Comparison of ENCODE assay signal across 27 cellular contexts in the genomic region with DNA sequence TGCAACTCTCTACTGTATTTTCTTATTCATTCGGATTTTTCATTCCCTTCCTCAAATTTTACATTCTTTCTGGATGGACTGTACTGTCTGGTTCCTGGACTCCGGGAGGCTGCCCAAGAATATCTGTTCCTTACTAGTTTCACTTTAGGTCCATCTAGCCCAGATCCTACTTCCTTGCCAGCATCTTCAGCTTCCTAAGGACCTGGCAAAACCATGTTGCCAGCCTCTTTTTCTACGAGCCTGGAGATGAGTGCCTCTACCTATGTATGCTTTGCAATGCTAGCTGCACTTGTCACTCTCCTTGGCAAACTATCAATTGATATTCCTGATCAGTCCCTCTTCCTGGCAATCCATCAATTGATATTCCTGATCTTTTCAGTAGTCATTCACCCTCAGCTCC. TPM values are rescaled to one million over a fixed set of nuclear protein-coding genes. Genes with fewer than 3 reads are reported as not detected.
DNase-seq lines count a peak whose midpoint lies in the region; ATAC-seq, FAIRE-seq and TF ChIP-seq lines count a peak whose summit lies in the region.
"Had no signal": no experiment of that assay in that cellular context is flagged by ENCODE, and none has a peak within 500 bp of the region (broad histone marks: within the 10 kb centered on the region; RNA-seq: fewer than 3 reads in every experiment).

No MANE protein-coding gene starts in this region.

- H3K4me1 Mint-ChIP-seq in astrocyte (ENCODE audit: low read depth, unreplicated experiment) (peaks cover 41% of the 10 kb centered on the region), endothelial cell (ENCODE audit: unreplicated experiment) (peaks cover 20% of the 10 kb centered on the region)

- H2BK15ac ChIP-seq in mesenchymal stem cell (ENCODE audit: low read depth, poor library complexity, severe bottlenecking), result no peak overlapping the region

- H3K79me2 ChIP-seq in astrocyte (ENCODE audit: insufficient read depth, low read length), result no peaks in the 10 kb centered on the region

- no peak overlapping the region for H4K8ac ChIP-seq in mesenchymal stem cell (ENCODE audit: low read length)

- no peaks in the 10 kb centered on the region for H3K27me3 Mint-ChIP-seq in astrocyte (ENCODE audit: low read depth, unreplicated experiment)
- no peaks in the 10 kb centered on the region for H3K27me3 Mint-ChIP-seq in endothelial cell (ENCODE audit: unreplicated experiment)

- H2AK5ac ChIP-seq in mesenchymal stem cell (ENCODE audit: low read length, severe bottlenecking), result no peak overlapping the region

- no peaks in the 10 kb centered on the region for H4K20me1 ChIP-seq in astrocyte (ENCODE audit: insufficient read depth, low read length)
- H4K20me1 ChIP-seq: BLaER1 treated with 17β-estradiol and CSF1 and Interleukin-3, amounts not matched to agents 10 nM and 100 nM had no signal

- H3K4ac ChIP-seq in mesenchymal stem cell (ENCODE audit: low read depth in 1 of 2, low read length in 2 of 2), result no peak overlapping the region

- no peak overlapping the region for H2BK5ac ChIP-seq in mesenchymal stem cell (ENCODE audit: low read depth, low read length, poor library complexity, severe bottlenecking)

- no peak overlapping the region for H3K9ac ChIP-seq in astrocyte (ENCODE audit: low read length)
- no peak overlapping the region for H3K9ac ChIP-seq in mesenchymal stem cell (ENCODE audit: low read length)
- H3K9ac ChIP-seq: BLaER1 treated with 17β-estradiol and CSF1 and Interleukin-3, amounts not matched to agents 10 nM and 100 nM had no signal

- WGBS in mesenchymal stem cell, result 74% methylated on average over 3 of the region's 3 CpGs

- no peak overlapping the region for H3K18ac ChIP-seq in mesenchymal stem cell (ENCODE audit: low read depth in 1 of 2, low read length in 2 of 2)

- H3K9me3 ChIP-seq in astrocyte (ENCODE audit: insufficient read depth, low read depth, low read length) (no peaks in the 10 kb centered on the region), mesenchymal stem cell (ENCODE audit: control insufficient read depth, low read length) (no peaks in the 10 kb centered on the region), left ventricle myocardium inferior (replicated peaks) (no peaks in the 10 kb centered on the region)
- H3K9me3 ChIP-seq: A549; BE2C; BLaER1 treated with 17β-estradiol and CSF1 and Interleukin-3, amounts not matched to agents 10 nM and 100 nM; HAP-1 had no signal

- peaks cover 12% of the 10 kb centered on the region for H3K4me1 ChIP-seq in astrocyte (ENCODE audit: insufficient read depth, low read length)
- peaks cover 3% of the 10 kb centered on the region for H3K4me1 ChIP-seq in mesenchymal stem cell (ENCODE audit: control insufficient read depth, insufficient read depth, low read depth, low read length)
- peaks cover 17% of the 10 kb centered on the region for H3K4me1 ChIP-seq in left ventricle myocardium inferior
- H3K4me1 ChIP-seq: HAP-1 had no signal

- no peak overlapping the region for H3K23ac ChIP-seq in mesenchymal stem cell (ENCODE audit: low read length in 2 of 2)

- H3K27me3 ChIP-seq in astrocyte (ENCODE audit: insufficient read depth, low read length), result no peaks in the 10 kb centered on the region
- no peaks in the 10 kb centered on the region for H3K27me3 ChIP-seq in mesenchymal stem cell (ENCODE audit: control insufficient read depth in 1 of 2, insufficient read depth in 1 of 2, low read length in 2 of 2)
- no peaks in the 10 kb centered on the region for H3K27me3 ChIP-seq in left ventricle myocardium inferior (ENCODE audit: low read depth)
- H3K27me3 ChIP-seq: BE2C; BLaER1 treated with 17β-estradiol and CSF1 and Interleukin-3, amounts not matched to agents 10 nM and 100 nM had no signal

- DNase-seq in astrocyte (ENCODE audit: low read depth), result no peak
- DNase-seq in endothelial cell (ENCODE audit: low spot score), result no peak
- no peak for DNase-seq in mesenchymal stem cell
- DNase-seq in left ventricle myocardium inferior, result no peak
- DNase-seq in cerebellar nuclear complex (lab: John Stamatoyannopoulos, UW), result no peak
- DNase-seq: 8988T; ACHN; AML-193; BE2C; CD4-positive, alpha-beta T cell; CD8-positive, alpha-beta memory T cell; DMS 273 treated with DMSO at 0.1 percent for 48 hours; DMS79; GF-D8; HFFc6 had no signal

- H3K9me3 Mint-ChIP-seq in astrocyte (ENCODE audit: unreplicated experiment) (peaks cover 4% of the 10 kb centered on the region), endothelial cell (ENCODE audit: unreplicated experiment) (no peaks in the 10 kb centered on the region)
- H3K9me3 Mint-ChIP-seq: CD14-positive monocyte; CD4-positive, alpha-beta T cell; CD8-positive, alpha-beta memory T cell; GM23338; HFFc6 had no signal

- H3K4me2 ChIP-seq in astrocyte (ENCODE audit: low read length) (no peak overlapping the region), mesenchymal stem cell (ENCODE audit: low read length, poor library complexity, severe bottlenecking) (no peak overlapping the region)
- H3K4me2 ChIP-seq: A549; BLaER1 treated with 17β-estradiol and CSF1 and Interleukin-3, amounts not matched to agents 10 nM and 100 nM; GM23338 had no signal

- peak overlapping the region; percentile 21 for H2BK120ac ChIP-seq in mesenchymal stem cell (ENCODE audit: low read depth, low read length)

- no peak overlapping the region for H3K4me3 ChIP-seq in astrocyte (ENCODE audit: insufficient read depth, low read depth, low read length)
- H3K4me3 ChIP-seq in mesenchymal stem cell (ENCODE audit: insufficient read depth in 1 of 2, low read depth in 1 of 2, low read length in 2 of 2), result no peak overlapping the region
- H3K4me3 ChIP-seq in left ventricle myocardium inferior, result no peak overlapping the region
- H3K4me3 ChIP-seq: A549; BLaER1 treated with 17β-estradiol and CSF1 and Interleukin-3, amounts not matched to agents 10 nM and 100 nM; GM23338; HAP-1 had no signal

- H3K27ac ChIP-seq in astrocyte (ENCODE audit: low read depth, low read length) (no peak overlapping the region), mesenchymal stem cell (ENCODE audit: low read length, poor library complexity, severe bottlenecking) (no peak overlapping the region), left ventricle myocardium inferior (replicated peaks) (no peak overlapping the region)
- H3K27ac ChIP-seq: A549; BLaER1 treated with 17β-estradiol and CSF1 and Interleukin-3, amounts not matched to agents 10 nM and 100 nM had no signal

- H2AFZ ChIP-seq in astrocyte (ENCODE audit: low read depth, low read length), result no peak overlapping the region
- H2AFZ ChIP-seq in mesenchymal stem cell (ENCODE audit: low read depth, low read length), result no peak overlapping the region
- H2AFZ ChIP-seq: GM23338 had no signal

- H3K36me3 Mint-ChIP-seq in astrocyte (ENCODE audit: low read depth, unreplicated experiment), result no peaks in the 10 kb centered on the region
- H3K36me3 Mint-ChIP-seq in endothelial cell (ENCODE audit: low read depth, unreplicated experiment), result no peaks in the 10 kb centered on the region
- H3K36me3 Mint-ChIP-seq: CD14-positive monocyte; CD8-positive, alpha-beta memory T cell had no signal

- no peak overlapping the region for H3K14ac ChIP-seq in mesenchymal stem cell (ENCODE audit: low read length in 2 of 2)

- H3K79me1 ChIP-seq in mesenchymal stem cell (replicated peaks; ENCODE audit: low read length, poor library complexity, severe bottlenecking), result no peaks in the 10 kb centered on the region

- no peak overlapping the region for H3K4me3 Mint-ChIP-seq in astrocyte (ENCODE audit: unreplicated experiment)
- H3K4me3 Mint-ChIP-seq in endothelial cell (ENCODE audit: unreplicated experiment), result no peak overlapping the region
- H3K4me3 Mint-ChIP-seq: CD14-positive monocyte; CD4-positive, alpha-beta T cell; CD8-positive, alpha-beta memory T cell; GM23338; HFFc6 had no signal

- TF ChIP-seq CTCF in astrocyte (IDR thresholded peaks at IDR 0.05; ENCODE audit: insufficient read depth, low read depth, low read length) (no peak), endothelial cell (IDR thresholded peaks at IDR 0.05; ENCODE audit: unreplicated experiment) (no peak), left ventricle myocardium inferior (IDR thresholded peaks at IDR 0.05; ENCODE audit: borderline replicate concordance) (no peak)

- H3K27ac Mint-ChIP-seq in astrocyte (ENCODE audit: unreplicated experiment), result peak overlapping the region; percentile 23
- H3K27ac Mint-ChIP-seq in endothelial cell (ENCODE audit: unreplicated experiment), result peak overlapping the region; percentile 34
- H3K27ac Mint-ChIP-seq: CD4-positive, alpha-beta T cell; CD8-positive, alpha-beta memory T cell; GM23338; HFFc6 had no signal

- no peak for ATAC-seq in esophagus mucosa
- no peak for ATAC-seq in HG03342 (IDR thresholded peaks at IDR 0.05; ENCODE audit: unreplicated experiment)
- ATAC-seq: A549, GM23338 had no signal

- H3K36me3 ChIP-seq in astrocyte (ENCODE audit: insufficient read depth, low read length) (no peaks in the 10 kb centered on the region), mesenchymal stem cell (ENCODE audit: control insufficient read depth in 1 of 2, insufficient read depth in 2 of 2, low read depth in 1 of 2, low read length in 2 of 2) (no peaks in the 10 kb centered on the region), left ventricle myocardium inferior (no peaks in the 10 kb centered on the region)
- H3K36me3 ChIP-seq: BE2C; BLaER1 treated with 17β-estradiol and CSF1 and Interleukin-3, amounts not matched to agents 10 nM and 100 nM; HAP-1 had no signal

- H4K91ac ChIP-seq in mesenchymal stem cell (ENCODE audit: low read length), result no peak overlapping the region

- peak overlapping the region in 1 of 2 experiments; percentile 63 for H2BK12ac ChIP-seq in mesenchymal stem cell (ENCODE audit: low read length in 2 of 2)

- FAIRE-seq in astrocyte (lab: Jason Lieb, UNC), result no peak
- FAIRE-seq: A549, D721Med, GM12891, GM18507, H54 had no signal

- intact Hi-C loops in left ventricle myocardium inferior (cut with micrococcal nuclease), result no loop called here

RNA-seq across cellular contexts. Expression of a gene that starts 5.6 kb away (rescaled TPM):
- total RNA-seq in astrocyte (2.5 and 4.4 TPM in 2 replicates), endothelial cell (ENCODE audit: unreplicated experiment) (25.7 TPM), esophagus mucosa (23.8 TPM), left ventricle myocardium inferior (9.5 TPM)
- 11.7 TPM for polyA plus RNA-seq in mesenchymal stem cell (2013, experiment 1 of 2)
- polyA plus RNA-seq in mesenchymal stem cell (2013, experiment 2 of 2), result 11.7 TPM
- total RNA-seq: CD4-positive, alpha-beta T cell; CD8-positive, alpha-beta memory T cell; G401 had no signal
